ENCODE assay signal across 8 cellular contexts in the genomic region with DNA sequence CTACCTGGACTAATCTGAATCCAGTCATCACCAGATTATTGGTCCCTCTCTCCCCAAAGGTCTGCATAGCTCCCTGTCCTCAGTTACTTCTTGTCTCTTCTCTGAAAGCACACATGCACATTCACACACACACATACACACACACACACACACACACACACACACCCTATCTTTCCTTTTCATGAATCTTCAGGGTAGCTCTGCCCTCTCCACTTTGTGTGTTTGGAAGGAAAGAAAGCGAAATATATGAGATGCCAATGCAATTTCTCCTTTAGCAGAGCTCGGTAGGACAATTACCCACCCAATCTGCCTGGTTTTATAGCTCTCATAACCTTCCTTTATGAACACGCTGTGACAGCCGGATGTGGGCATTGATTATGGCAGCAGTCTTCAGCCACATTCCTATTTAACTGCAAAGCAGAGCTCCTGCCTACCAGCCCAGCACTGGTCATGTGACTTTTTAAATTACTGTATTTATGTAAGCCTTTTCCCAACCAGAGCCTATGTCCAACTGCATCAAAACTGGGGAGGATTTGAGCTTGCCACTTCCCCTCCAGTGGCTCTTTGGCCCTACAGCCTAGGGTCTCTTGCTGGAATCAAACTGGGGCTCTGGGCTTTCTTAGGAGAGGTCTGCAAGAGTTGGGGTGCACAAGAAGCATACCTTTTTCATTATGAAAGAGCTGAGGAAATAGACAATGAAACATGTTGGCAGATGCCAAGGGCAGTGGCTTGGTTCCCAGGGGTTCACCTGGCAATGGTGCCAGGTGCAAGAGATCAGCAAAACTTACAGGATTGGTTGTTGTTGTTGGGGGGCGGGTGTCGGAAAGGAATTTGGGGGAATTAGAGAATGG. TPM values are rescaled to one million over a fixed set of nuclear protein-coding genes. Genes with fewer than 3 reads are reported as not detected.
DNase-seq lines count a peak whose midpoint lies in the region; ATAC-seq lines count a peak whose summit lies in the region.

No MANE protein-coding gene starts in this region.

- H3K4me1 Mint-ChIP-seq in natural killer cell treated with Interleukin-12 subunit alpha and Interleukin-12 subunit beta and Interleukin-15 and Interleukin-18, amount 100 ng/mL, for 72 hours (ENCODE audit: low read depth in 2 of 2): peaks cover 36 to 45% of the 10 kb centered on the region in 2 donors

- no peaks in the 10 kb centered on the region for H3K27me3 Mint-ChIP-seq in natural killer cell treated with Interleukin-12 subunit alpha and Interleukin-12 subunit beta and Interleukin-15 and Interleukin-18, amount 100 ng/mL, for 72 hours

- ATAC-seq in natural killer cell treated with Interleukin-12 subunit alpha and Interleukin-12 subunit beta and Interleukin-15 and Interleukin-18, amount 100 ng/mL, for 72 hours: no peak
- ATAC-seq in GM18867 (IDR thresholded peaks at IDR 0.05; ENCODE audit: unreplicated experiment) (no peak), HG03571 (IDR thresholded peaks at IDR 0.05; ENCODE audit: unreplicated experiment) (no peak)

- H3K36me3 Mint-ChIP-seq in natural killer cell treated with Interleukin-12 subunit alpha and Interleukin-12 subunit beta and Interleukin-15 and Interleukin-18, amount 100 ng/mL, for 72 hours: peaks cover 16% of the 10 kb centered on the region

- peak overlapping the region; percentile 88 for H3K27ac ChIP-seq in cingulate gyrus (ENCODE audit: low read depth, low read length)

- peak overlapping the region; percentile 76 to 85 for H3K27ac Mint-ChIP-seq in natural killer cell treated with Interleukin-12 subunit alpha and Interleukin-12 subunit beta and Interleukin-15 and Interleukin-18, amount 100 ng/mL, for 72 hours

- DNase-seq in stimulated activated CD4-positive, alpha-beta T cell treated with anti-CD3 and anti-CD28 coated beads, Interleukin-15, amount 100 ng/mL, for 24 hours: peak; percentile 51
- DNase-seq in stimulated activated CD4-positive, alpha-beta T cell treated with anti-CD3 and anti-CD28 coated beads, Interleukin-4, amount 100 ng/mL, for 1 hour: no peak
- peak; percentile 70 for DNase-seq in RPMI8226
- DNase-seq in natural killer cell treated with Interleukin-12 subunit alpha and Interleukin-12 subunit beta and Interleukin-15 and Interleukin-18, amount 100 ng/mL, for 72 hours (ENCODE audit: low spot score): no peak
- no peak for DNase-seq in NCI-H2171 (lab: John Stamatoyannopoulos, UW)

- H3K9me3 Mint-ChIP-seq in natural killer cell treated with Interleukin-12 subunit alpha and Interleukin-12 subunit beta and Interleukin-15 and Interleukin-18, amount 100 ng/mL, for 72 hours: no peaks in the 10 kb centered on the region

- peak overlapping the region; percentile 86 for H3K4me3 Mint-ChIP-seq in natural killer cell treated with Interleukin-12 subunit alpha and Interleukin-12 subunit beta and Interleukin-15 and Interleukin-18, amount 100 ng/mL, for 72 hours

RNA-seq across cellular contexts. Expression of gene MATR3, which starts 20.8 kb away (rescaled TPM):
- total RNA-seq in natural killer cell treated with Interleukin-12 subunit alpha and Interleukin-12 subunit beta and Interleukin-15 and Interleukin-18, amount 100 ng/mL, for 72 hours: 100 to 1,000 TPM; 206 to 229 TPM

Comparison
In these comparisons a context has a peak if more than half of its experiments do, and no peak if none do; other contexts are left out.
1. DNase-seq: peak in stimulated activated CD4-positive, alpha-beta T cell treated with anti-CD3 and anti-CD28 coated beads, Interleukin-15, amount 100 ng/mL, for 24 hours (single experiment) and RPMI8226 (single experiment); none in stimulated activated CD4-positive, alpha-beta T cell treated with anti-CD3 and anti-CD28 coated beads, Interleukin-4, amount 100 ng/mL, for 1 hour (single experiment), natural killer cell treated with Interleukin-12 subunit alpha and Interleukin-12 subunit beta and Interleukin-15 and Interleukin-18, amount 100 ng/mL, for 72 hours (single experiment) and NCI-H2171 (single experiment).